2 cellular contexts compared by ENCODE assay signal in genomic region chr6:158991017-158991723, GRCh38.
TF ChIP-seq lines count a peak whose summit lies in the region.

No MANE protein-coding gene starts in this region.

TF ChIP-seq in HepG2, 621 proteins besides CTCF, POLR2A, EP300 and RAD21:
- no peak for TF ChIP-seq TEAD3 (CRISPR knock-in tag; optimal IDR thresholded peaks at IDR 0.05; ENCODE audit: borderline replicate concordance)
- no peak for TF ChIP-seq HNF4G (IDR thresholded peaks at IDR 0.05; ENCODE audit: borderline replicate concordance, low read depth, low read length)
- no peak for TF ChIP-seq HNF4G (CRISPR knock-in tag; IDR thresholded peaks at IDR 0.05; ENCODE audit: borderline replicate concordance, low read depth)
- no peak for TF ChIP-seq ZC3H4 (CRISPR knock-in tag; IDR thresholded peaks at IDR 0.05; ENCODE audit: borderline replicate concordance)
- TF ChIP-seq HCFC1 (IDR thresholded peaks at IDR 0.05; ENCODE audit: low read depth, low read length), result no peak
- no peak for TF ChIP-seq ZBTB43 (CRISPR knock-in tag; conservative IDR thresholded peaks at IDR 0.05)
- no peak for TF ChIP-seq MAFG (CRISPR knock-in tag; IDR thresholded peaks at IDR 0.05)
- TF ChIP-seq ZNF780A (CRISPR knock-in tag; IDR thresholded peaks at IDR 0.05), result no peak
- TF ChIP-seq TEAD2 (CRISPR knock-in tag; IDR thresholded peaks at IDR 0.05), result no peak
- no peak for TF ChIP-seq ZNF329 (CRISPR knock-in tag; IDR thresholded peaks at IDR 0.05; ENCODE audit: low read depth)
- no peak for TF ChIP-seq BATF2 (CRISPR knock-in tag; IDR thresholded peaks at IDR 0.05)
- no peak for TF ChIP-seq ZNF563 (CRISPR knock-in tag; IDR thresholded peaks at IDR 0.05)
- no peak for TF ChIP-seq PBX3 (CRISPR knock-in tag; IDR thresholded peaks at IDR 0.05; ENCODE audit: borderline replicate concordance)
- no peak for TF ChIP-seq ARNTL (CRISPR knock-in tag; IDR thresholded peaks at IDR 0.05)
- no peak for TF ChIP-seq ATRX (CRISPR knock-in tag; IDR thresholded peaks at IDR 0.05; ENCODE audit: borderline replicate concordance)

TF ChIP-seq in endothelial cell of umbilical vein, 7 proteins besides CTCF, POLR2A, EP300 and RAD21:
- no peak for TF ChIP-seq FOS (IDR thresholded peaks at IDR 0.05; ENCODE audit: borderline replicate concordance, insufficient read depth, low read length)
- TF ChIP-seq EZH2 (IDR thresholded peaks at IDR 0.05; ENCODE audit: borderline replicate concordance, low read depth, low read length, severe bottlenecking), result no peak
- TF ChIP-seq GATA2 (IDR thresholded peaks at IDR 0.05; ENCODE audit: insufficient read depth, insufficient read length, low read depth, low read length), result no peak
